In the genomic region with DNA sequence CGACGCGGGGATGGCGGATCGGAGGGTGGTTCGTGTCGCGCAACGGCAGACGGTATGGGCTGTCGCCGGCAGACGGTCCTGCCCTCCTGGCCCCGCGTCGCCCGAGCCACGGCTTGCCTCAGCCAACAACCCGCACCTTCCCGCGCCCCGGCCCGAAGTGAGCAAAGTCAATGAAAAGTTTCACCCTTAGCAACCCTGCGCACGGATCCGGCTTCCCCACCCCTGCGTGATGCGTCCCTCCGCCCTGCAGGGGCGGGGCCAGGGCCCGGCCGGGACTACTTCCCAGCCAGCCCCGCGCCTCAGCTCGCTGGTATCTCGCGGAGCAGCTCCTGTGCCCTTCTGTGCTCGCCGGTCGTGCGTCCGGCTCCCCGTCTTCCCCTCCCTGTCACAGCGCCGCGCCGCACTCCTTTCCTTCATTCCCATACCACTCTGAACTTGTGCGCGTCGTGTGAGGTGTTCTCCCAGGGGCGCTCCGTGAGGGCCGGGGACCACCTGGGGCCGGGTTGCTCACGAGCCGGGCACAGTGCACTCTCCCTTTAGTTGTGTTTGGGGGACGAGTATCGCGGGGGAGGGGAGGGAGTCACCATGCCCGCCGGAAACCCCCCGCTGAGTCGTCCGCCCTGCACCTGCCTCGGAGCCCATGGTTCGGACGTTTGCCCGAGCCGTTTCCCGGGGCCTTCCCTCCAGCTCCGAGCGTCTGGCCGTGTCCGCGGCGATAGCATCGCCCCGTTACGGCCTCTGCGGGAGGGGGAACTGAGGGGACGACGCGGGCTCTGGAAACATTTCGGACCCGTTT, we compare ENCODE assay signal across 8 cellular contexts. TPM values are rescaled to one million over a fixed set of nuclear protein-coding genes. Genes with fewer than 3 reads are reported as not detected.
DNase-seq lines count a peak whose midpoint lies in the region; ATAC-seq, FAIRE-seq and TF ChIP-seq lines count a peak whose summit lies in the region.

A gene with protein sequence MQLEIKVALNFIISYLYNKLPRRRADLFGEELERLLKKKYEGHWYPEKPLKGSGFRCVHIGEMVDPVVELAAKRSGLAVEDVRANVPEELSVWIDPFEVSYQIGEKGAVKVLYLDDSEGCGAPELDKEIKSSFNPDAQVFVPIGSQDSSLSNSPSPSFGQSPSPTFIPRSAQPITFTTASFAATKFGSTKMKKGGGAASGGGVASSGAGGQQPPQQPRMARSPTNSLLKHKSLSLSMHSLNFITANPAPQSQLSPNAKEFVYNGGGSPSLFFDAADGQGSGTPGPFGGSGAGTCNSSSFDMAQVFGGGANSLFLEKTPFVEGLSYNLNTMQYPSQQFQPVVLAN (minus strand): TSS at position 163 of the 796 bp plus-strand sequence. CDS start 9,456 bp downstream, outside the sequence.

- TF ChIP-seq POLR2A in A549 (IDR thresholded peaks at IDR 0.05; ENCODE audit: low read length): peak; percentile 99

- no peak for TF ChIP-seq EP300 in A549 (IDR thresholded peaks at IDR 0.05)

- peak; percentile 38 to 96 for DNase-seq in A549 (ENCODE audit: low read depth in 1 of 2, low spot score in 1 of 2)
- DNase-seq in NCI-H526 treated with DMSO at 0.1 percent for 48 hours (lab: John Stamatoyannopoulos, UW): peak; percentile 72
- DNase-seq in activated CD4-positive, alpha-beta T cell treated with anti-CD3 and anti-CD28 coated beads for 48 hours: peak; percentile 96
- DNase-seq in colonic mucosa: peak; percentile 96
- DNase-seq in stimulated activated CD4-positive, alpha-beta T cell treated with anti-CD3 and anti-CD28 coated beads, Interleukin-1b, Interleukin-23, amount 100 ng/mL, for 24 hours (ENCODE audit: low read depth in 4 of 4, low spot score in 1 of 4): peak; percentile 79 to 92 (median 92)

- FAIRE-seq in A549 (lab: Jason Lieb, UNC): no peak

- H3K36me3 ChIP-seq in colonic mucosa: no peaks in the 10 kb centered on the region

- intact Hi-C loops in colonic mucosa (cut with DNase I): loop anchor here (5.0 kb wide), 1 partner anchor 160 kb away; the partner anchor contains the start of gene RANGAP1

- H3K9me3 ChIP-seq in A549: no peaks in the 10 kb centered on the region
- no peaks in the 10 kb centered on the region for H3K9me3 ChIP-seq in colonic mucosa

- H3K4me3 ChIP-seq in A549 (peak within 1 kb of the TSS; percentile 96), colonic mucosa (peak within 1 kb of the TSS; percentile 89)

- H3K27me3 ChIP-seq in colonic mucosa: no peaks in the 10 kb centered on the region
- no peaks in the 10 kb centered on the region for H3K27me3 ChIP-seq in layer of hippocampus (ENCODE audit: control insufficient read depth, insufficient read depth, low read length)

- peak; percentile 52 to 58 for ATAC-seq in A549
- peak; percentile 36 for ATAC-seq in GM18873 (IDR thresholded peaks at IDR 0.05; ENCODE audit: low FRiP score, unreplicated experiment)
- ATAC-seq in HG03439 (IDR thresholded peaks at IDR 0.05; ENCODE audit: unreplicated experiment): peak; percentile 40

- 2% methylated on average over 22 of the region's 85 CpGs for WGBS in A549 (ENCODE audit: missing lambda C conversion rate)

- POLR2A ChIA-PET in A549 (lab: Yijun Ruan, JAX): interaction anchor here (0.7 to 2.6 kb wide), 16 partner anchors 10 to 524 kb away, joined by 3 to 41 read pairs (median 4); partner anchors contain the start of genes ACO2, PHF5A and TEF

- no peak; a peak in 1 of 5 replicates for TF ChIP-seq RAD21 in A549 (conservative IDR thresholded peaks at IDR 0.05 in 1 of 2, IDR thresholded peaks at IDR 0.05 in 1 of 2)

- CTCF ChIA-PET in A549 (lab: Yijun Ruan, JAX): interaction anchor here (0.9 to 1.1 kb wide), 5 partner anchors 9 to 72 kb away, joined by 3 to 6 read pairs (median 3); no protein-coding TSS in a partner anchor

- peak within 1 kb of the TSS; percentile 94 for H3K4me2 ChIP-seq in A549

- peaks cover 15% of the 10 kb centered on the region for H3K4me1 ChIP-seq in A549
- peaks cover 11% of the 10 kb centered on the region for H3K4me1 ChIP-seq in colonic mucosa

- TF ChIP-seq CTCF in A549 (IDR thresholded peaks at IDR 0.05) (no peak), colonic mucosa (IDR thresholded peaks at IDR 0.05) (no peak)

- peak within 1 kb of the TSS; percentile 100 for H3K9ac ChIP-seq in colonic mucosa (ENCODE audit: low read depth in 2 of 2, low read length in 2 of 2)

- H3K27ac ChIP-seq in A549 (peak within 1 kb of the TSS; percentile 100), colonic mucosa (peak within 1 kb of the TSS; percentile 99), layer of hippocampus (ENCODE audit: low read depth, low read length) (peak within 1 kb of the TSS; percentile 99)

TF ChIP-seq in A549, 52 proteins besides CTCF, POLR2A, EP300 and RAD21 (continues in another document):
- TF ChIP-seq JUNB (IDR thresholded peaks at IDR 0.05) (no peak), HES2 (IDR thresholded peaks at IDR 0.05) (no peak), POLR2AphosphoS2 (conservative IDR thresholded peaks at IDR 0.05; ENCODE audit: low read length) (0 out of 2 replicates have a peak, but pooled peaks have one; percentile 55), CBX2 (IDR thresholded peaks at IDR 0.05; ENCODE audit: borderline replicate concordance, low read depth) (no peak), CHD4 (IDR thresholded peaks at IDR 0.05; ENCODE audit: borderline replicate concordance) (no peak), HEYL (CRISPR knock-in tag; IDR thresholded peaks at IDR 0.05) (no peak), MAZ (IDR thresholded peaks at IDR 0.05; ENCODE audit: borderline replicate concordance, low read depth, low read length) (peak; percentile 95), MAFK (IDR thresholded peaks at IDR 0.05; ENCODE audit: partially characterized antibody) (no peak), TFCP2L1 (CRISPR knock-in tag; IDR thresholded peaks at IDR 0.05) (peak; percentile 97), HDAC2 (IDR thresholded peaks at IDR 0.05) (no peak), GATA3 (IDR thresholded peaks at IDR 0.05; ENCODE audit: borderline replicate concordance) (no peak), FOSB (CRISPR knock-in tag; IDR thresholded peaks at IDR 0.05) (peak; percentile 72; the same call in 1 of the 2 replicates), RFX5 (IDR thresholded peaks at IDR 0.05) (peak; percentile 68; the same call in 1 of the 2 replicates), SMC3 (IDR thresholded peaks at IDR 0.05) (no peak), FOXS1 (CRISPR knock-in tag; IDR thresholded peaks at IDR 0.05) (no peak), FOSL2 (IDR thresholded peaks at IDR 0.05) (no peak), FOSL2 (CRISPR knock-in tag; IDR thresholded peaks at IDR 0.05) (peak; percentile 66), ZFP36 (IDR thresholded peaks at IDR 0.05; ENCODE audit: borderline replicate concordance, partially characterized antibody) (no peak), EHMT2 (IDR thresholded peaks at IDR 0.05; ENCODE audit: low read depth) (no peak), CBX8 (IDR thresholded peaks at IDR 0.05) (no peak), KDM5A (IDR thresholded peaks at IDR 0.05) (no peak), HOXA7 (CRISPR knock-in tag; IDR thresholded peaks at IDR 0.05) (peak; percentile 59), ZC3H11A (IDR thresholded peaks at IDR 0.05) (no peak), PBX3 (IDR thresholded peaks at IDR 0.05) (peak; percentile 95), RNF2 (IDR thresholded peaks at IDR 0.05; ENCODE audit: borderline replicate concordance, low read depth) (no peak)
- TF ChIP-seq, protein P1, sequence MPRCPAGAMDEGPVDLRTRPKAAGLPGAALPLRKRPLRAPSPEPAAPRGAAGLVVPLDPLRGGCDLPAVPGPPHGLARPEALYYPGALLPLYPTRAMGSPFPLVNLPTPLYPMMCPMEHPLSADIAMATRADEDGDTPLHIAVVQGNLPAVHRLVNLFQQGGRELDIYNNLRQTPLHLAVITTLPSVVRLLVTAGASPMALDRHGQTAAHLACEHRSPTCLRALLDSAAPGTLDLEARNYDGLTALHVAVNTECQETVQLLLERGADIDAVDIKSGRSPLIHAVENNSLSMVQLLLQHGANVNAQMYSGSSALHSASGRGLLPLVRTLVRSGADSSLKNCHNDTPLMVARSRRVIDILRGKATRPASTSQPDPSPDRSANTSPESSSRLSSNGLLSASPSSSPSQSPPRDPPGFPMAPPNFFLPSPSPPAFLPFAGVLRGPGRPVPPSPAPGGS (IDR thresholded peaks at IDR 0.05): peak; percentile 93; the same call in 2 of the 3 replicates
- TF ChIP-seq, protein P2, sequence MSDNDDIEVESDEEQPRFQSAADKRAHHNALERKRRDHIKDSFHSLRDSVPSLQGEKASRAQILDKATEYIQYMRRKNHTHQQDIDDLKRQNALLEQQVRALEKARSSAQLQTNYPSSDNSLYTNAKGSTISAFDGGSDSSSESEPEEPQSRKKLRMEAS (IDR thresholded peaks at IDR 0.05): peak; percentile 84
- TF ChIP-seq, protein P3, sequence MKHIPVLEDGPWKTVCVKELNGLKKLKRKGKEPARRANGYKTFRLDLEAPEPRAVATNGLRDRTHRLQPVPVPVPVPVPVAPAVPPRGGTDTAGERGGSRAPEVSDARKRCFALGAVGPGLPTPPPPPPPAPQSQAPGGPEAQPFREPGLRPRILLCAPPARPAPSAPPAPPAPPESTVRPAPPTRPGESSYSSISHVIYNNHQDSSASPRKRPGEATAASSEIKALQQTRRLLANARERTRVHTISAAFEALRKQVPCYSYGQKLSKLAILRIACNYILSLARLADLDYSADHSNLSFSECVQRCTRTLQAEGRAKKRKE (CRISPR knock-in tag; IDR thresholded peaks at IDR 0.05; ENCODE audit: low read depth): no peak

RNA-seq across cellular contexts. Expression of the gene that starts here (rescaled TPM):
- polyA plus RNA-seq in A549 (2011; rRNA removed): 11.4 and 11.7 TPM in 2 replicates
- 8.6 and 10.5 TPM in 2 replicates for polyA plus RNA-seq in A549 (2012; cell fraction: cytosol; rRNA removed)
- 13.0 and 13.3 TPM in 2 replicates for polyA plus RNA-seq in A549 (2012; cell fraction: nucleus; rRNA removed)
- 13.6 to 14.7 TPM (median 14.4 TPM) in 3 replicates for polyA plus RNA-seq in A549 (2017; fragmentation: RNase III; extraction: RNeasy Plus Mini Kit Qiagen cat#74134 plus additional on column Dnase treatment)
- polyA minus RNA-seq in A549 (2011; rRNA and poly(A)+ RNA removed): 18.0 and 21.6 TPM in 2 replicates
- total RNA-seq in colonic mucosa: 10 to 100 TPM; 63.2 to 66.1 TPM

Comparison
In these comparisons a context has a peak if more than half of its experiments do, and no peak if none do; other contexts are left out.
1. Peak in every context shown above with its lines: DNase-seq, ATAC-seq, H3K4me3 ChIP-seq and H3K27ac ChIP-seq.